28 cellular contexts compared by ENCODE assay signal in the genomic region with DNA sequence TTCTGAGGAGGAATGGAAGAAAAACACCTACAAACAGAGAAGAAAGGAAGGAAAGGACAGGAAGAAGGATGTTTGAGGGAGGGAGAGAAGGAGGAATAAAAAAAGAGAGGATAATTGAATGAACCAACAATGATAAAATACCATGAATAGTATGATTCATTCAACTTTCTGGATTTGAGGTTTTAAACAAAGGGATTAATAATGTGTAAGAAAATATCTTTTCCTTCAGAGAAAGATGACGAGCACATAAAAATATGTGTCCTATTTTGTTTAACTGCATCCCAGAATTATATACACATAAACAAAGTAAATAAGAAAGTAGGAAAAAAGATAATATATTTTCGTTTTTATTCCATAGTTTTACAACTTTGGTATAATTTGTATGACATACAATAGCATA.
"Had no signal": no experiment of that assay in that cellular context is flagged by ENCODE, and none has a peak within 500 bp of the region (broad histone marks: within the 10 kb centered on the region; RNA-seq: fewer than 3 reads in every experiment).

No MANE protein-coding gene starts in this region.

- H3K4me3 Mint-ChIP-seq: mesothelial cell of epicardium; naive B cell; natural killer cell treated with Interleukin-12 subunit alpha and Interleukin-12 subunit beta and Interleukin-15 and Interleukin-18, amount 100 ng/mL, for 72 hours; neural crest cell; stimulated activated naive CD8-positive, alpha-beta T cell treated with anti-CD3 and anti-CD28 coated beads, Interleukin-15, amount 100 ng/mL, for 72 hours had no signal

- H3K27ac ChIP-seq: coronary artery, esophagus muscularis mucosa, gastrocnemius medialis, heart right ventricle, left lung, neutrophil, pancreas, right lobe of liver, suprapubic skin, transverse colon, upper lobe of right lung, uterus had no signal

- H3K4me1 ChIP-seq: esophagus muscularis mucosa, gastrocnemius medialis, heart right ventricle, left lung, pancreas, right lobe of liver, suprapubic skin, transverse colon, upper lobe of right lung, uterus had no signal

- DNase-seq: dermis blood vessel endothelial cell; effector memory CD4-positive, alpha-beta T cell; gastrocnemius medialis; heart right ventricle; hippocampal formation; left cardiac atrium; left lung; mesenchymal stem cell; mucosa of descending colon; naive B cell; pancreas; right lobe of liver; stimulated activated CD4-positive, alpha-beta T cell treated with anti-CD3 and anti-CD28 coated beads, Interleukin-12 subunit alpha, Interleukin-12 subunit beta, amount 100 ng/mL, for 4 hours; stimulated activated CD4-positive, alpha-beta T cell treated with anti-CD3 and anti-CD28 coated beads, Interleukin-1b, Interleukin-23, amount 100 ng/mL, for 48 hours; stimulated activated CD4-positive, alpha-beta T cell treated with anti-CD3 and anti-CD28 coated beads, Interleukin-4, amount 100 ng/mL, for 1 hour; stimulated activated CD8-positive, alpha-beta memory T cell treated with anti-CD3 and anti-CD28 coated beads, Interleukin-4, amount 100 ng/mL, for 48 hours; stimulated activated naive CD4-positive, alpha-beta T cell; stimulated activated naive CD8-positive, alpha-beta T cell treated with anti-CD3 and anti-CD28 coated beads, Interleukin-15, amount 100 ng/mL, for 72 hours; transverse colon; upper lobe of right lung; uterus had no signal

- H3K4me1 Mint-ChIP-seq: mesothelial cell of epicardium; naive B cell; stimulated activated naive CD8-positive, alpha-beta T cell treated with anti-CD3 and anti-CD28 coated beads, Interleukin-15, amount 100 ng/mL, for 72 hours had no signal

- H3K27me3 Mint-ChIP-seq: naive B cell; natural killer cell treated with Interleukin-12 subunit alpha and Interleukin-12 subunit beta and Interleukin-15 and Interleukin-18, amount 100 ng/mL, for 72 hours; stimulated activated naive CD8-positive, alpha-beta T cell treated with anti-CD3 and anti-CD28 coated beads, Interleukin-15, amount 100 ng/mL, for 72 hours had no signal

- ATAC-seq: gastrocnemius medialis; heart right ventricle; left cardiac atrium; left lung; mucosa of descending colon; natural killer cell treated with Interleukin-12 subunit alpha and Interleukin-12 subunit beta and Interleukin-15 and Interleukin-18, amount 100 ng/mL, for 72 hours; pancreas; right lobe of liver; stimulated activated naive CD8-positive, alpha-beta T cell treated with anti-CD3 and anti-CD28 coated beads, Interleukin-15, amount 100 ng/mL, for 72 hours; upper lobe of right lung had no signal

- H3K36me3 Mint-ChIP-seq: mesothelial cell of epicardium; naive B cell; natural killer cell treated with Interleukin-12 subunit alpha and Interleukin-12 subunit beta and Interleukin-15 and Interleukin-18, amount 100 ng/mL, for 72 hours had no signal

- H3K27me3 ChIP-seq: esophagus muscularis mucosa, gastrocnemius medialis, heart right ventricle, left lung, neutrophil, pancreas, right lobe of liver, suprapubic skin, transverse colon, upper lobe of right lung, uterus had no signal

- H3K27ac Mint-ChIP-seq: mesothelial cell of epicardium; naive B cell; natural killer cell treated with Interleukin-12 subunit alpha and Interleukin-12 subunit beta and Interleukin-15 and Interleukin-18, amount 100 ng/mL, for 72 hours; stimulated activated naive CD8-positive, alpha-beta T cell treated with anti-CD3 and anti-CD28 coated beads, Interleukin-15, amount 100 ng/mL, for 72 hours had no signal

- H3K9me3 Mint-ChIP-seq: mesothelial cell of epicardium, neural crest cell had no signal
